ENCODE assay signal across 2 cellular contexts in the genomic region with DNA sequence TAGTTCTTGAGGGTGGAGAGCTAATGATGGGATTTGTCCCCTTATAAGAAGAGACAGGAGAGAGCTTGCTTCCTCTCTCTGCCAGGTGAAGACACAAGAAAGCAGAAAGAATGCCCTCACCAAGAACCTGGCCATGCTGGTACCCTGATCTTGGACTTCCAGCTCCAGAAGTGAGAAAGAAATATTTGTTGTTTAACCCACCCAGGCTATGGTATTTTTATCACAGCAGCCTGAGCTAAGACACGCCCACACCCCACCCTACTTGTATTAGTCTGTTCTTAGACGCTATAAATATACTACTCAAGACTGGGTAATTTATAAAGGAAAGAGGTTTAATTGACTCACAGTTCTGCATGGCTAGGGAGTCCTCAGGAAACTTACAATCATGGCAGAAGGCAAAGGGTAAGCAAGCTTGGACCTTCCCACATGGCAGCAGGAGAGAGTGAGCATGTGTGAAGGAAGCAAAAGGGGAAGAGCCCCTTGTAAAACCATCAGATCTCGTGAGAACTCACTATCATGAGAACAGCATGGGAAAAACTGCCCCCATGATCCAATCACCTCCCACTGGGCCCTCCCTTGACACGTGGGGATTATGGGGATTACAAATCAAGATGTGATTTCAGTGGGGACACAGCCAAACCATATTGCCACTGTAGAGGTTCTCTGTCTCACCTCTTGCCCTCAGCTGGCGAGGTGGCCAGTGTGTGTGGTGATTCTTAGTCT.
A peak's percentile ranks its signal among the peaks of the same experiment; 100 is the strongest.
TF ChIP-seq lines count a peak whose summit lies in the region.

No MANE protein-coding gene starts in this region.

TF ChIP-seq in HepG2, 621 proteins besides CTCF, POLR2A, EP300 and RAD21:
- TF ChIP-seq HOXA3 (CRISPR knock-in tag; IDR thresholded peaks at IDR 0.05) (no peak), SETDB1 (CRISPR knock-in tag; IDR thresholded peaks at IDR 0.05; ENCODE audit: borderline replicate concordance) (0 out of 2 replicates have a peak, but pooled peaks have one; percentile 19), TGIF2 (CRISPR knock-in tag; IDR thresholded peaks at IDR 0.05) (no peak), THRA (CRISPR knock-in tag; IDR thresholded peaks at IDR 0.05; ENCODE audit: borderline replicate concordance) (no peak), HNRNPL (IDR thresholded peaks at IDR 0.05; ENCODE audit: low read depth, low read length) (no peak), ZNF512 (CRISPR knock-in tag; IDR thresholded peaks at IDR 0.05) (no peak), ZNF670 (CRISPR knock-in tag; IDR thresholded peaks at IDR 0.05; ENCODE audit: borderline replicate concordance) (0 out of 2 replicates have a peak, but pooled peaks have one; percentile 30), ZNF501 (CRISPR knock-in tag; IDR thresholded peaks at IDR 0.05) (0 out of 2 replicates have a peak, but pooled peaks have one; percentile 20), E2F2 (CRISPR knock-in tag; IDR thresholded peaks at IDR 0.05; ENCODE audit: borderline replicate concordance) (no peak), SMC3 (IDR thresholded peaks at IDR 0.05; ENCODE audit: low read length) (no peak)
- TF ChIP-seq, protein P1, sequence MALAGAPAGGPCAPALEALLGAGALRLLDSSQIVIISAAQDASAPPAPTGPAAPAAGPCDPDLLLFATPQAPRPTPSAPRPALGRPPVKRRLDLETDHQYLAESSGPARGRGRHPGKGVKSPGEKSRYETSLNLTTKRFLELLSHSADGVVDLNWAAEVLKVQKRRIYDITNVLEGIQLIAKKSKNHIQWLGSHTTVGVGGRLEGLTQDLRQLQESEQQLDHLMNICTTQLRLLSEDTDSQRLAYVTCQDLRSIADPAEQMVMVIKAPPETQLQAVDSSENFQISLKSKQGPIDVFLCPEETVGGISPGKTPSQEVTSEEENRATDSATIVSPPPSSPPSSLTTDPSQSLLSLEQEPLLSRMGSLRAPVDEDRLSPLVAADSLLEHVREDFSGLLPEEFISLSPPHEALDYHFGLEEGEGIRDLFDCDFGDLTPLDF (CRISPR knock-in tag; IDR thresholded peaks at IDR 0.05): no peak

TF ChIP-seq in GM12878, 131 proteins besides CTCF, POLR2A, EP300 and RAD21:
- TF ChIP-seq JUND (IDR thresholded peaks at IDR 0.05; ENCODE audit: low read depth, low read length) (no peak), STAT3 (IDR thresholded peaks at IDR 0.05; ENCODE audit: low read depth, low read length) (no peak), SPI1 (IDR thresholded peaks at IDR 0.05; ENCODE audit: borderline replicate concordance, insufficient read depth, low read depth, low read length) (no peak), ZNF622 (IDR thresholded peaks at IDR 0.05) (no peak), ESRRA (IDR thresholded peaks at IDR 0.05; ENCODE audit: low read length) (no peak), RBBP5 (conservative IDR thresholded peaks at IDR 0.05) (no peak), ATF3 (IDR thresholded peaks at IDR 0.05; ENCODE audit: borderline replicate concordance, extremely low read depth, low read depth, low read length) (no peak), POU2F2 (IDR thresholded peaks at IDR 0.05; ENCODE audit: borderline replicate concordance, low read depth, low read length) (no peak), CHD2 (IDR thresholded peaks at IDR 0.05; ENCODE audit: borderline replicate concordance, low read depth, low read length) (no peak), CHD1 (IDR thresholded peaks at IDR 0.05; ENCODE audit: low read depth, low read length) (no peak), SMARCA5 (IDR thresholded peaks at IDR 0.05) (no peak), SP1 (IDR thresholded peaks at IDR 0.05; ENCODE audit: low read depth, low read length) (no peak), NR2F1 (conservative IDR thresholded peaks at IDR 0.05) (no peak)
- TF ChIP-seq, protein P2, sequence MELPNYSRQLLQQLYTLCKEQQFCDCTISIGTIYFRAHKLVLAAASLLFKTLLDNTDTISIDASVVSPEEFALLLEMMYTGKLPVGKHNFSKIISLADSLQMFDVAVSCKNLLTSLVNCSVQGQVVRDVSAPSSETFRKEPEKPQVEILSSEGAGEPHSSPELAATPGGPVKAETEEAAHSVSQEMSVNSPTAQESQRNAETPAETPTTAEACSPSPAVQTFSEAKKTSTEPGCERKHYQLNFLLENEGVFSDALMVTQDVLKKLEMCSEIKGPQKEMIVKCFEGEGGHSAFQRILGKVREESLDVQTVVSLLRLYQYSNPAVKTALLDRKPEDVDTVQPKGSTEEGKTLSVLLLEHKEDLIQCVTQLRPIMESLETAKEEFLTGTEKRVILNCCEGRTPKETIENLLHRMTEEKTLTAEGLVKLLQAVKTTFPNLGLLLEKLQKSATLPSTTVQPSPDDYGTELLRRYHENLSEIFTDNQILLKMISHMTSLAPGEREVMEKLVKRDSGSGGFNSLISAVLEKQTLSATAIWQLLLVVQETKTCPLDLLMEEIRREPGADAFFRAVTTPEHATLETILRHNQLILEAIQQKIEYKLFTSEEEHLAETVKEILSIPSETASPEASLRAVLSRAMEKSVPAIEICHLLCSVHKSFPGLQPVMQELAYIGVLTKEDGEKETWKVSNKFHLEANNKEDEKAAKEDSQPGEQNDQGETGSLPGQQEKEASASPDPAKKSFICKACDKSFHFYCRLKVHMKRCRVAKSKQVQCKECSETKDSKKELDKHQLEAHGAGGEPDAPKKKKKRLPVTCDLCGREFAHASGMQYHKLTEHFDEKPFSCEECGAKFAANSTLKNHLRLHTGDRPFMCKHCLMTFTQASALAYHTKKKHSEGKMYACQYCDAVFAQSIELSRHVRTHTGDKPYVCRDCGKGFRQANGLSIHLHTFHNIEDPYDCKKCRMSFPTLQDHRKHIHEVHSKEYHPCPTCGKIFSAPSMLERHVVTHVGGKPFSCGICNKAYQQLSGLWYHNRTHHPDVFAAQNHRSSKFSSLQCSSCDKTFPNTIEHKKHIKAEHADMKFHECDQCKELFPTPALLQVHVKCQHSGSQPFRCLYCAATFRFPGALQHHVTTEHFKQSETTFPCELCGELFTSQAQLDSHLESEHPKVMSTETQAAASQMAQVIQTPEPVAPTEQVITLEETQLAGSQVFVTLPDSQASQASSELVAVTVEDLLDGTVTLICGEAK (IDR thresholded peaks at IDR 0.05; ENCODE audit: borderline replicate concordance): no peak
- TF ChIP-seq, protein P3, sequence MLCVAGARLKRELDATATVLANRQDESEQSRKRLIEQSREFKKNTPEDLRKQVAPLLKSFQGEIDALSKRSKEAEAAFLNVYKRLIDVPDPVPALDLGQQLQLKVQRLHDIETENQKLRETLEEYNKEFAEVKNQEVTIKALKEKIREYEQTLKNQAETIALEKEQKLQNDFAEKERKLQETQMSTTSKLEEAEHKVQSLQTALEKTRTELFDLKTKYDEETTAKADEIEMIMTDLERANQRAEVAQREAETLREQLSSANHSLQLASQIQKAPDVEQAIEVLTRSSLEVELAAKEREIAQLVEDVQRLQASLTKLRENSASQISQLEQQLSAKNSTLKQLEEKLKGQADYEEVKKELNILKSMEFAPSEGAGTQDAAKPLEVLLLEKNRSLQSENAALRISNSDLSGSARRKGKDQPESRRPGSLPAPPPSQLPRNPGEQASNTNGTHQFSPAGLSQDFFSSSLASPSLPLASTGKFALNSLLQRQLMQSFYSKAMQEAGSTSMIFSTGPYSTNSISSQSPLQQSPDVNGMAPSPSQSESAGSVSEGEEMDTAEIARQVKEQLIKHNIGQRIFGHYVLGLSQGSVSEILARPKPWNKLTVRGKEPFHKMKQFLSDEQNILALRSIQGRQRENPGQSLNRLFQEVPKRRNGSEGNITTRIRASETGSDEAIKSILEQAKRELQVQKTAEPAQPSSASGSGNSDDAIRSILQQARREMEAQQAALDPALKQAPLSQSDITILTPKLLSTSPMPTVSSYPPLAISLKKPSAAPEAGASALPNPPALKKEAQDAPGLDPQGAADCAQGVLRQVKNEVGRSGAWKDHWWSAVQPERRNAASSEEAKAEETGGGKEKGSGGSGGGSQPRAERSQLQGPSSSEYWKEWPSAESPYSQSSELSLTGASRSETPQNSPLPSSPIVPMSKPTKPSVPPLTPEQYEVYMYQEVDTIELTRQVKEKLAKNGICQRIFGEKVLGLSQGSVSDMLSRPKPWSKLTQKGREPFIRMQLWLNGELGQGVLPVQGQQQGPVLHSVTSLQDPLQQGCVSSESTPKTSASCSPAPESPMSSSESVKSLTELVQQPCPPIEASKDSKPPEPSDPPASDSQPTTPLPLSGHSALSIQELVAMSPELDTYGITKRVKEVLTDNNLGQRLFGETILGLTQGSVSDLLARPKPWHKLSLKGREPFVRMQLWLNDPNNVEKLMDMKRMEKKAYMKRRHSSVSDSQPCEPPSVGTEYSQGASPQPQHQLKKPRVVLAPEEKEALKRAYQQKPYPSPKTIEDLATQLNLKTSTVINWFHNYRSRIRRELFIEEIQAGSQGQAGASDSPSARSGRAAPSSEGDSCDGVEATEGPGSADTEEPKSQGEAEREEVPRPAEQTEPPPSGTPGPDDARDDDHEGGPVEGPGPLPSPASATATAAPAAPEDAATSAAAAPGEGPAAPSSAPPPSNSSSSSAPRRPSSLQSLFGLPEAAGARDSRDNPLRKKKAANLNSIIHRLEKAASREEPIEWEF (IDR thresholded peaks at IDR 0.05; ENCODE audit: insufficient replicate concordance, low read depth, low read length): no peak
TF ChIP-seq in GM12878: peak in this region for 0.
